1 cellular context compared by ENCODE assay signal in genomic region chr2:10283106-10284062, GRCh38.
TF ChIP-seq lines count a peak whose summit lies in the region.

No MANE protein-coding gene starts in this region.

TF ChIP-seq in GM23338, 12 proteins besides CTCF, POLR2A, EP300 and RAD21 (continued from another document):
- TF ChIP-seq, protein P1, sequence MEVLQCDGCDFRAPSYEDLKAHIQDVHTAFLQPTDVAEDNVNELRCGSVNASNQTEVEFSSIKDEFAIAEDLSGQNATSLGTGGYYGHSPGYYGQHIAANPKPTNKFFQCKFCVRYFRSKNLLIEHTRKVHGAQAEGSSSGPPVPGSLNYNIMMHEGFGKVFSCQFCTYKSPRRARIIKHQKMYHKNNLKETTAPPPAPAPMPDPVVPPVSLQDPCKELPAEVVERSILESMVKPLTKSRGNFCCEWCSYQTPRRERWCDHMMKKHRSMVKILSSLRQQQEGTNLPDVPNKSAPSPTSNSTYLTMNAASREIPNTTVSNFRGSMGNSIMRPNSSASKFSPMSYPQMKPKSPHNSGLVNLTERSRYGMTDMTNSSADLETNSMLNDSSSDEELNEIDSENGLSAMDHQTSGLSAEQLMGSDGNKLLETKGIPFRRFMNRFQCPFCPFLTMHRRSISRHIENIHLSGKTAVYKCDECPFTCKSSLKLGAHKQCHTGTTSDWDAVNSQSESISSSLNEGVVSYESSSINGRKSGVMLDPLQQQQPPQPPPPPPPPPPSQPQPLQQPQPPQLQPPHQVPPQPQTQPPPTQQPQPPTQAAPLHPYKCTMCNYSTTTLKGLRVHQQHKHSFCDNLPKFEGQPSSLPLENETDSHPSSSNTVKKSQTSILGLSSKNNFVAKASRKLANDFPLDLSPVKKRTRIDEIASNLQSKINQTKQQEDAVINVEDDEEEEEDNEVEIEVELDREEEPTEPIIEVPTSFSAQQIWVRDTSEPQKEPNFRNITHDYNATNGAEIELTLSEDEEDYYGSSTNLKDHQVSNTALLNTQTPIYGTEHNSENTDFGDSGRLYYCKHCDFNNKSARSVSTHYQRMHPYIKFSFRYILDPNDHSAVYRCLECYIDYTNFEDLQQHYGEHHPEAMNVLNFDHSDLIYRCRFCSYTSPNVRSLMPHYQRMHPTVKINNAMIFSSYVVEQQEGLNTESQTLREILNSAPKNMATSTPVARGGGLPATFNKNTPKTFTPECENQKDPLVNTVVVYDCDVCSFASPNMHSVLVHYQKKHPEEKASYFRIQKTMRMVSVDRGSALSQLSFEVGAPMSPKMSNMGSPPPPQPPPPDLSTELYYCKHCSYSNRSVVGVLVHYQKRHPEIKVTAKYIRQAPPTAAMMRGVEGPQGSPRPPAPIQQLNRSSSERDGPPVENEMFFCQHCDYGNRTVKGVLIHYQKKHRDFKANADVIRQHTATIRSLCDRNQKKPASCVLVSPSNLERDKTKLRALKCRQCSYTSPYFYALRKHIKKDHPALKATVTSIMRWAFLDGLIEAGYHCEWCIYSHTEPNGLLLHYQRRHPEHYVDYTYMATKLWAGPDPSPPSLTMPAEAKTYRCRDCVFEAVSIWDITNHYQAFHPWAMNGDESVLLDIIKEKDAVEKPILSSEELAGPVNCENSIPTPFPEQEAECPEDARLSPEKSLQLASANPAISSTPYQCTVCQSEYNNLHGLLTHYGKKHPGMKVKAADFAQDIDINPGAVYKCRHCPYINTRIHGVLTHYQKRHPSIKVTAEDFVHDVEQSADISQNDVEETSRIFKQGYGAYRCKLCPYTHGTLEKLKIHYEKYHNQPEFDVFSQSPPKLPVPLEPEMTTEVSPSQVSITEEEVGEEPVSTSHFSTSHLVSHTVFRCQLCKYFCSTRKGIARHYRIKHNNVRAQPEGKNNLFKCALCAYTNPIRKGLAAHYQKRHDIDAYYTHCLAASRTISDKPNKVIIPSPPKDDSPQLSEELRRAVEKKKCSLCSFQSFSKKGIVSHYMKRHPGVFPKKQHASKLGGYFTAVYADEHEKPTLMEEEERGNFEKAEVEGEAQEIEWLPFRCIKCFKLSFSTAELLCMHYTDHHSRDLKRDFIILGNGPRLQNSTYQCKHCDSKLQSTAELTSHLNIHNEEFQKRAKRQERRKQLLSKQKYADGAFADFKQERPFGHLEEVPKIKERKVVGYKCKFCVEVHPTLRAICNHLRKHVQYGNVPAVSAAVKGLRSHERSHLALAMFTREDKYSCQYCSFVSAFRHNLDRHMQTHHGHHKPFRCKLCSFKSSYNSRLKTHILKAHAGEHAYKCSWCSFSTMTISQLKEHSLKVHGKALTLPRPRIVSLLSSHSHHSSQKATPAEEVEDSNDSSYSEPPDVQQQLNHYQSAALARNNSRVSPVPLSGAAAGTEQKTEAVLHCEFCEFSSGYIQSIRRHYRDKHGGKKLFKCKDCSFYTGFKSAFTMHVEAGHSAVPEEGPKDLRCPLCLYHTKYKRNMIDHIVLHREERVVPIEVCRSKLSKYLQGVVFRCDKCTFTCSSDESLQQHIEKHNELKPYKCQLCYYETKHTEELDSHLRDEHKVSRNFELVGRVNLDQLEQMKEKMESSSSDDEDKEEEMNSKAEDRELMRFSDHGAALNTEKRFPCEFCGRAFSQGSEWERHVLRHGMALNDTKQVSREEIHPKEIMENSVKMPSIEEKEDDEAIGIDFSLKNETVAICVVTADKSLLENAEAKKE (CRISPR knock-in tag; IDR thresholded peaks at IDR 0.05) = no peak
- TF ChIP-seq EZH2phosphoT487 (IDR thresholded peaks at IDR 0.05; ENCODE audit: unreplicated experiment) = no peak
- no peak for TF ChIP-seq STAT1 (IDR thresholded peaks at IDR 0.05; ENCODE audit: unreplicated experiment)
- no peak for TF ChIP-seq CREB1 (CRISPR knock-in tag; IDR thresholded peaks at IDR 0.05; ENCODE audit: low read depth)
- TF ChIP-seq, protein P2, sequence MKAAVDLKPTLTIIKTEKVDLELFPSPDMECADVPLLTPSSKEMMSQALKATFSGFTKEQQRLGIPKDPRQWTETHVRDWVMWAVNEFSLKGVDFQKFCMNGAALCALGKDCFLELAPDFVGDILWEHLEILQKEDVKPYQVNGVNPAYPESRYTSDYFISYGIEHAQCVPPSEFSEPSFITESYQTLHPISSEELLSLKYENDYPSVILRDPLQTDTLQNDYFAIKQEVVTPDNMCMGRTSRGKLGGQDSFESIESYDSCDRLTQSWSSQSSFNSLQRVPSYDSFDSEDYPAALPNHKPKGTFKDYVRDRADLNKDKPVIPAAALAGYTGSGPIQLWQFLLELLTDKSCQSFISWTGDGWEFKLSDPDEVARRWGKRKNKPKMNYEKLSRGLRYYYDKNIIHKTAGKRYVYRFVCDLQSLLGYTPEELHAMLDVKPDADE (IDR thresholded peaks at IDR 0.05) = no peak
- TF ChIP-seq ZNF331 (CRISPR knock-in tag; IDR thresholded peaks at IDR 0.05; ENCODE audit: low read depth) = no peak
TF ChIP-seq in GM23338: peak in this region for 0.
